In the genomic region with DNA sequence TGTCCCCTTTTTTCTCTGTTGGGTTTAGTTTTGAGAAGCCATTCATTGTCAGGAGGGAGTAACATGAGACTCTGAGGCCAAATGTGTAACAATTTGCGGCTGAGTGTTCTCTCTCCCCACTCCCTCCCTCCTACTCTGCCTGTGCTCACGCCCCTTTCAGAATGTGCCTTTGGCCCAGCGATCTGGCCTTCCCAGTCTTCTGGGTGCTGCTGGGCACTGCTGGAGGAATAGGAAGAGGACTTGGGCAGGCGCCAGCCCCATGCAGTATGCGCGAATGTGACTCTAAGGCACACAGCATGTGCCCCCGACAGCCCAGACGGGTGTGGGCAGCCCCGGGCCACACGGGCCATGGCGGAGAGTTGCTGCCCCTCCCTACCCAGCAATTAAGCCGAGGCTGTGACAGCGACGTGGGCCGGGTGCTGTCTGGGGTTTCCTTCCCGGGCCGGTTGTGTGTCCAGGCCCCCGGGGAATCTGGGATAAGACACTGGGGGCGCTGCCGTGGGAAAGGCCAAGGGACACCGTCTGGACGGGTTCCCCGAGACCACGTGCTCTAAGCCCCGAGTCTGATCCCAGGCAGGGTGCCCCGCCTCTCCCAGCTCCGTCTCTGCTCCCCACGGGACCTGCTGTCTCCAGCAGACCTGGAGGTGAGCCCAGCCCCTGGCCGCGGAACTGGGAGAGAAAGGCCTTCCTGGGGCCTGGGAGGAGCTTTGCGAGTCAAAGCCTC, we compare ENCODE assay signal across 8 cellular contexts.
DNase-seq lines count a peak whose midpoint lies in the region; ATAC-seq and TF ChIP-seq lines count a peak whose summit lies in the region.

No MANE protein-coding gene starts in this region.

- H3K27ac Mint-ChIP-seq in dendritic cell treated with granulocyte-macrophage colony-stimulating factor and Interleukin-4, amounts not matched to agents 40 ng/mL and 50 ng/mL, for 4 days = no peak overlapping the region

- H3K27ac ChIP-seq in DOHH2 (ENCODE audit: low read depth, low read length) = no peak overlapping the region
- H3K27ac ChIP-seq in left lung = peak overlapping the region; percentile 67 to 79

- no peaks in the 10 kb centered on the region for H3F3A ChIP-seq in DOHH2 (ENCODE audit: control insufficient read depth, insufficient read depth)

- H3K4me1 ChIP-seq in DOHH2 (ENCODE audit: control insufficient read depth, low read length) = no peaks in the 10 kb centered on the region
- no peaks in the 10 kb centered on the region for H3K4me1 ChIP-seq in left lung

- intact Hi-C loops in dendritic cell treated with granulocyte-macrophage colony-stimulating factor and Interleukin-4, amounts not matched to agents 40 ng/mL and 50 ng/mL, for 4 days (cut with micrococcal nuclease) = no loop called here
- intact Hi-C loops in left lung (cut with DNase I) = no loop called here

- ATAC-seq in left lung = peak; percentile 89
- no peak for ATAC-seq in HG02763 (IDR thresholded peaks at IDR 0.05; ENCODE audit: unreplicated experiment)

- no peaks in the 10 kb centered on the region for H3K4me1 Mint-ChIP-seq in dendritic cell treated with granulocyte-macrophage colony-stimulating factor and Interleukin-4, amounts not matched to agents 40 ng/mL and 50 ng/mL, for 4 days (ENCODE audit: low read depth)

- no peaks in the 10 kb centered on the region for H3K9me2 ChIP-seq in DOHH2 (replicated peaks; ENCODE audit: control insufficient read depth, low read length)

- TF ChIP-seq CTCF in DOHH2 (IDR thresholded peaks at IDR 0.05; ENCODE audit: low read depth, low read length, poor library complexity, severe bottlenecking) (peak; percentile 47), left lung (IDR thresholded peaks at IDR 0.05) (no peak)

- H3K27me3 ChIP-seq in DOHH2 (ENCODE audit: control insufficient read depth, low read length) (no peaks in the 10 kb centered on the region), left lung (peaks cover 0 to 15% of the 10 kb centered on the region in 2 donors)

- no peaks in the 10 kb centered on the region for H4K20me1 ChIP-seq in DOHH2 (ENCODE audit: control insufficient read depth, insufficient read depth, low read depth, low read length)

- peak overlapping the region; percentile 30 for H3K4me3 Mint-ChIP-seq in dendritic cell treated with granulocyte-macrophage colony-stimulating factor and Interleukin-4, amounts not matched to agents 40 ng/mL and 50 ng/mL, for 4 days

- H3K9me3 ChIP-seq in DOHH2 (ENCODE audit: control insufficient read depth, insufficient read depth, low read length) (no peaks in the 10 kb centered on the region), left lung (no peaks in the 10 kb centered on the region)

- DNase-seq in NCI-H146 (lab: John Stamatoyannopoulos, UW) (peak; percentile 72), left lung (peak; percentile 70 to 87), ureter (ENCODE audit: low spot score) (peak; percentile 51), SIG-M5 treated with dmso at 0.1 percent for 504 hours (lab: John Stamatoyannopoulos, UW; ENCODE audit: unreplicated experiment) (no peak), RPMI8226 (no peak)

- no peaks in the 10 kb centered on the region for H3K79me2 ChIP-seq in DOHH2 (ENCODE audit: control insufficient read depth, low read length)

- H3K4me2 ChIP-seq in DOHH2 (ENCODE audit: low read length) = no peak overlapping the region

- no peaks in the 10 kb centered on the region for H3K27me3 Mint-ChIP-seq in dendritic cell treated with granulocyte-macrophage colony-stimulating factor and Interleukin-4, amounts not matched to agents 40 ng/mL and 50 ng/mL, for 4 days

- H3K36me3 ChIP-seq in DOHH2 (ENCODE audit: control insufficient read depth, low read length) = no peaks in the 10 kb centered on the region
- no peaks in the 10 kb centered on the region for H3K36me3 ChIP-seq in left lung

- H3K4me3 ChIP-seq in DOHH2 (ENCODE audit: low read length) (no peak overlapping the region), left lung (peak overlapping the region; percentile 10 to 22)

- H3K36me3 Mint-ChIP-seq in dendritic cell treated with granulocyte-macrophage colony-stimulating factor and Interleukin-4, amounts not matched to agents 40 ng/mL and 50 ng/mL, for 4 days (ENCODE audit: low read depth) = no peaks in the 10 kb centered on the region

- H3K9me3 Mint-ChIP-seq in dendritic cell treated with granulocyte-macrophage colony-stimulating factor and Interleukin-4, amounts not matched to agents 40 ng/mL and 50 ng/mL, for 4 days = no peaks in the 10 kb centered on the region

Comparison
In these comparisons a context has a peak if more than half of its experiments do, and no peak if none do; other contexts are left out.
1. DNase-seq: peak in NCI-H146 (single experiment), left lung (2 of 2) and ureter (single experiment); none in SIG-M5 treated with dmso at 0.1 percent for 504 hours (single experiment) and RPMI8226 (single experiment).